Comparison of ENCODE assay signal across 24 cellular contexts in the genomic region with DNA sequence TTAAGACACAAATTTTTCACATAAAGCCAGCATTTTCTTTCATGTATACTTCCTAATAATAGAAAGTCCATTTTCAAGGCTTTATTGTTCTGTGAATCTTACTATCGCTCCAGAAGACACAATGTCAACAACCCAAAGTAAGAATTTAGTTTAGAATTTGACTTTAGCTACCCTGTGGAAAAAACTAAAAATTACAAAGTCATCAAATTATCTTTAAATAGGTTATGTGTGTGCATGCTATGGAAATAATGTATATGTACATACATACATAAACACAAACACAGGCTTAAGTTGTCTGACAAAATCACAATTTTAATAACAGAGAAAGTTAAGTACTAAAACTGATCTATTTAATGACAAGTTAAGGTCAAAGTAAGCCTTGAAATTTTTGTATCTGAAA.
"Had no signal": no experiment of that assay in that cellular context is flagged by ENCODE, and none has a peak within 500 bp of the region (broad histone marks: within the 10 kb centered on the region; RNA-seq: fewer than 3 reads in every experiment).

No MANE protein-coding gene starts in this region.

- FAIRE-seq: urothelium cell line had no signal

- H3K36me3 ChIP-seq: ovary had no signal

- H2AFZ ChIP-seq: hepatocyte had no signal

- DNase-seq: islet precursor cell; left ventricle myocardium inferior; midbrain; mucosa of descending colon; naive thymus-derived CD4-positive, alpha-beta T cell; ovary; stimulated activated CD4-positive, alpha-beta T cell treated with anti-CD3 and anti-CD28 coated beads, Interleukin-12 subunit alpha, Interleukin-12 subunit beta, amount 100 ng/mL, for 4 hours; stimulated activated CD4-positive, alpha-beta T cell treated with anti-CD3 and anti-CD28 coated beads, Interleukin-15, amount 100 ng/mL, for 24 hours; stimulated activated CD4-positive, alpha-beta T cell treated with anti-CD3 and anti-CD28 coated beads, Interleukin-2, amount 100 ng/mL, for 24 hours; stimulated activated CD4-positive, alpha-beta T cell treated with anti-CD3 and anti-CD28 coated beads, Interleukin-4, amount 100 ng/mL, for 1 hour; stimulated activated naive B cell treated with anti-CD40 and anti-IgM and Interleukin-4, amounts not matched to agents 10 μg/mL and 1 μg/mL and 100 μg/mL, for 72 hours; stimulated activated naive CD8-positive, alpha-beta T cell treated with anti-CD3 and anti-CD28 coated beads, Interleukin-15, Interleukin-2, amounts not matched to agents 100 U/mL and 50 U/mL, for 24 hours; stomach; testis; thyroid gland; transverse colon; upper lobe of right lung had no signal

- H3K27ac ChIP-seq: hepatocyte, left ventricle myocardium inferior, ovary, right atrium auricular region, skin epidermis, stomach, testis, thyroid gland, transverse colon, upper lobe of right lung had no signal

- ATAC-seq: mucosa of descending colon; naive thymus-derived CD4-positive, alpha-beta T cell; natural killer cell treated with Interleukin-12 subunit alpha and Interleukin-12 subunit beta and Interleukin-15 and Interleukin-18, amount 100 ng/mL, for 72 hours; sciatic nerve; stimulated activated naive B cell treated with anti-CD40 and anti-IgM and Interleukin-4, amounts not matched to agents 10 μg/mL and 1 μg/mL and 100 μg/mL, for 72 hours; stimulated activated naive CD8-positive, alpha-beta T cell treated with anti-CD3 and anti-CD28 coated beads, Interleukin-15, Interleukin-2, amounts not matched to agents 100 U/mL and 50 U/mL, for 24 hours; upper lobe of right lung had no signal

- H3K79me2 ChIP-seq: hepatocyte had no signal

- H3K4me3 ChIP-seq: hepatocyte, left ventricle myocardium inferior, lung, mucosa of descending colon, ovary, right atrium auricular region, skin epidermis, stomach, testis, thyroid gland, transverse colon, upper lobe of right lung had no signal

- H3K4me1 ChIP-seq: left ventricle myocardium inferior, right atrium auricular region, stomach, testis, thyroid gland, upper lobe of right lung had no signal

- H3K27me3 ChIP-seq: hepatocyte, ovary, right atrium auricular region, stomach, testis, thyroid gland, transverse colon, upper lobe of right lung had no signal

- H3K9me3 ChIP-seq: left ventricle myocardium inferior, mucosa of descending colon, ovary, right atrium auricular region, stomach, testis, thyroid gland, transverse colon, upper lobe of right lung had no signal

- H3K4me2 ChIP-seq: hepatocyte had no signal
